ENCODE assay signal across 37 cellular contexts in the genomic region with DNA sequence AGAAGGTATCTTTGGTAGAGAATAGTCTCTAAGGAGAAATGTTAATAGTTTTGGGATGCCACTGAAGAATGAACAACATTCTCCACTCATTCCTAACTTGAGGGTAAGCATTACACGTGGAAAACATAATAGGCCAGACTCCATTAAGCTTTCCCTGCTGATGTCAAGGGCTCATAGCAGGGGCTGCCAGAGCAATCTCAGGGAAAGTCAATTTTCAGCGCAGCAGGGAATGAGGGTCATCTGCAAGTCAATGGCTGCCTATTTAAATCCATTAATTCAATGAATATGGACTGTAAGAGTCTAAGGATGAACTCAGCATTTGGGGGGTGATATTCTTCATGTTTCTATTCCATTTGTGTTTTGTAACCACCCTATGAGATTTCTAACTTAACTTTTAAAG.
"Had no signal": no experiment of that assay in that cellular context is flagged by ENCODE, and none has a peak within 500 bp of the region (broad histone marks: within the 10 kb centered on the region; RNA-seq: fewer than 3 reads in every experiment).

No MANE protein-coding gene starts in this region.

- H3K9me3 ChIP-seq: body of pancreas, gastrocnemius medialis had no signal

- FAIRE-seq: colon had no signal

- H3K27me3 ChIP-seq: adrenal gland, body of pancreas, esophagus muscularis mucosa, foreskin keratinocyte, gastrocnemius medialis, heart left ventricle had no signal

- H3K4me3 ChIP-seq: adrenal gland, body of pancreas, esophagus muscularis mucosa, gastrocnemius medialis, heart left ventricle had no signal

- H3K27me3 Mint-ChIP-seq: activated CD4-positive, alpha-beta T cell treated with anti-CD3 and anti-CD28 coated beads, Interleukin-2, amount 10 ng/mL, durations not matched to agents 24 days and 14 days; activated CD8-positive, alpha-beta memory T cell treated with anti-CD3 and anti-CD28 coated beads, Interleukin-2, amount 10 ng/mL, durations not matched to agents 7 days and 5 days; T-helper 17 cell had no signal

- H3K27ac Mint-ChIP-seq: activated CD4-positive, alpha-beta memory T cell treated with anti-CD3 and anti-CD28 coated beads for 36 hours; activated CD4-positive, alpha-beta T cell treated with anti-CD3 and anti-CD28 coated beads for 36 hours; activated CD4-positive, alpha-beta T cell treated with anti-CD3 and anti-CD28 coated beads, Interleukin-2, amount 10 ng/mL, durations not matched to agents 24 days and 14 days; activated CD8-positive, alpha-beta memory T cell treated with anti-CD3 and anti-CD28 coated beads, Interleukin-2, amount 10 ng/mL, durations not matched to agents 7 days and 5 days; activated CD8-positive, alpha-beta T cell treated with anti-CD3 and anti-CD28 coated beads, Interleukin-2, amount 10 ng/mL, durations not matched to agents 7 days and 5 days; activated naive CD4-positive, alpha-beta T cell treated with anti-CD3 and anti-CD28 coated beads for 36 hours; activated naive CD4-positive, alpha-beta T cell treated with anti-CD3 and anti-CD28 coated beads, Interleukin-2, amount 50 U/mL, for 24 hours; activated naive CD8-positive, alpha-beta T cell treated with anti-CD3 and anti-CD28 coated beads for 36 hours; activated naive CD8-positive, alpha-beta T cell treated with anti-CD3 and anti-CD28 coated beads, Interleukin-2, amount 50 U/mL, for 24 hours; activated T-helper 1 cell treated with anti-CD3 and anti-CD28 coated beads, Interleukin-12 subunit alpha, Interleukin-12 subunit beta, Interleukin-2, Interleukin-4 antibody, amounts not matched to agents 30 ng/mL and 10 ng/mL and 1 ng/mL, durations not matched to agents 14 hours and 24 hours and 36 hours; activated T-helper 2 cell treated with anti-CD3 and anti-CD28 coated beads, Interferon-gamma antibody, Interleukin-2, Interleukin-4, amounts not matched to agents 10 μg/mL and 5 μg/mL and 100 μg/mL, durations not matched to agents 14 hours and 24 hours and 36 hours; effector memory CD8-positive, alpha-beta T cell; T-helper 17 cell; T-helper 2 cell treated with Interferon-gamma antibody and Interleukin-4, amounts not matched to agents 5 μg/mL and 100 μg/mL, for 36 hours had no signal

- H3K4me1 Mint-ChIP-seq: activated CD4-positive, alpha-beta T cell treated with anti-CD3 and anti-CD28 coated beads for 36 hours; activated CD4-positive, alpha-beta T cell treated with anti-CD3 and anti-CD28 coated beads, Interleukin-2, amount 10 ng/mL, durations not matched to agents 24 days and 14 days; activated CD8-positive, alpha-beta memory T cell treated with anti-CD3 and anti-CD28 coated beads, Interleukin-2, amount 10 ng/mL, durations not matched to agents 7 days and 5 days; activated naive CD4-positive, alpha-beta T cell treated with anti-CD3 and anti-CD28 coated beads, Interleukin-2, amount 50 U/mL, for 24 hours; activated naive CD8-positive, alpha-beta T cell treated with anti-CD3 and anti-CD28 coated beads for 36 hours; activated naive CD8-positive, alpha-beta T cell treated with anti-CD3 and anti-CD28 coated beads, Interleukin-2, amount 50 U/mL, for 24 hours; T-helper 17 cell had no signal

- DNase-seq: activated CD4-positive, alpha-beta memory T cell treated with anti-CD3 and anti-CD28 coated beads for 36 hours; activated CD4-positive, alpha-beta T cell treated with anti-CD3 and anti-CD28 coated beads for 36 hours; activated CD4-positive, alpha-beta T cell treated with anti-CD3 and anti-CD28 coated beads, Interleukin-2, amount 10 ng/mL, durations not matched to agents 24 days and 14 days; activated CD4-positive, CD25-positive, alpha-beta regulatory T cell; activated CD4-positive, CD25-positive, alpha-beta regulatory T cell treated with anti-CD3 and anti-CD28 coated beads, Interleukin-2, amount 50 U/mL, for 72 hours; activated CD8-positive, alpha-beta memory T cell treated with anti-CD3 and anti-CD28 coated beads, Interleukin-2, amount 10 ng/mL, durations not matched to agents 7 days and 5 days; activated CD8-positive, alpha-beta memory T cell treated with anti-CD3 and anti-CD28 coated beads, Interleukin-2, amount 50 U/mL, for 4 hours; activated CD8-positive, alpha-beta T cell treated with anti-CD3 and anti-CD28 coated beads, Interleukin-2, amount 10 ng/mL, durations not matched to agents 7 days and 5 days; activated effector memory CD4-positive, alpha-beta T cell treated with anti-CD3 and anti-CD28 coated beads, Interleukin-2, amount 50 U/mL, for 16 hours; activated naive CD4-positive, alpha-beta T cell treated with anti-CD3 and anti-CD28 coated beads for 36 hours; activated naive CD8-positive, alpha-beta T cell treated with anti-CD3 and anti-CD28 coated beads for 36 hours; activated naive CD8-positive, alpha-beta T cell treated with anti-CD3 and anti-CD28 coated beads, Interleukin-2, amount 50 U/mL, for 24 hours; activated T-cell treated with anti-CD3 and anti-CD28 coated beads, Interleukin-2, amount 50 U/mL, for 1 hour; activated T-cell treated with anti-CD3 and anti-CD28 coated beads, Interleukin-2, amount 50 U/mL, for 48 hours; adrenal gland; amygdala; aorta; body of pancreas; caudate nucleus; cortex of kidney; dermis blood vessel endothelial cell; effector CD4-positive, alpha-beta T cell; effector memory CD8-positive, alpha-beta T cell; erythroblast; foreskin keratinocyte; gastrocnemius medialis; glutamatergic neuron; heart left ventricle; T-helper 17 cell; T1000; WERI-Rb-1 had no signal

- ATAC-seq: activated CD4-positive, alpha-beta T cell treated with anti-CD3 and anti-CD28 coated beads for 36 hours; activated CD8-positive, alpha-beta memory T cell treated with anti-CD3 and anti-CD28 coated beads, Interleukin-2, amount 10 ng/mL, durations not matched to agents 7 days and 5 days; activated CD8-positive, alpha-beta T cell treated with anti-CD3 and anti-CD28 coated beads, Interleukin-2, amount 10 ng/mL, durations not matched to agents 7 days and 5 days; activated naive CD8-positive, alpha-beta T cell treated with anti-CD3 and anti-CD28 coated beads, Interleukin-2, amount 50 U/mL, for 24 hours; body of pancreas; effector memory CD8-positive, alpha-beta T cell; foreskin keratinocyte; gastrocnemius medialis; heart left ventricle; T-helper 17 cell had no signal

- H3K36me3 Mint-ChIP-seq: activated CD4-positive, alpha-beta memory T cell treated with anti-CD3 and anti-CD28 coated beads for 36 hours; activated CD8-positive, alpha-beta memory T cell treated with anti-CD3 and anti-CD28 coated beads, Interleukin-2, amount 10 ng/mL, durations not matched to agents 7 days and 5 days; activated naive CD4-positive, alpha-beta T cell treated with anti-CD3 and anti-CD28 coated beads, Interleukin-2, amount 50 U/mL, for 24 hours; activated naive CD8-positive, alpha-beta T cell treated with anti-CD3 and anti-CD28 coated beads for 36 hours had no signal

- H3K4me3 Mint-ChIP-seq: activated CD4-positive, alpha-beta memory T cell treated with anti-CD3 and anti-CD28 coated beads for 36 hours; activated CD4-positive, alpha-beta T cell treated with anti-CD3 and anti-CD28 coated beads for 36 hours; activated CD4-positive, alpha-beta T cell treated with anti-CD3 and anti-CD28 coated beads, Interleukin-2, amount 10 ng/mL, durations not matched to agents 24 days and 14 days; activated CD8-positive, alpha-beta memory T cell treated with anti-CD3 and anti-CD28 coated beads, Interleukin-2, amount 10 ng/mL, durations not matched to agents 7 days and 5 days; activated CD8-positive, alpha-beta T cell treated with anti-CD3 and anti-CD28 coated beads, Interleukin-2, amount 10 ng/mL, durations not matched to agents 7 days and 5 days; activated naive CD4-positive, alpha-beta T cell treated with anti-CD3 and anti-CD28 coated beads for 36 hours; activated naive CD4-positive, alpha-beta T cell treated with anti-CD3 and anti-CD28 coated beads, Interleukin-2, amount 50 U/mL, for 24 hours; activated naive CD8-positive, alpha-beta T cell treated with anti-CD3 and anti-CD28 coated beads for 36 hours; activated naive CD8-positive, alpha-beta T cell treated with anti-CD3 and anti-CD28 coated beads, Interleukin-2, amount 50 U/mL, for 24 hours; activated T-helper 1 cell treated with anti-CD3 and anti-CD28 coated beads, Interleukin-12 subunit alpha, Interleukin-12 subunit beta, Interleukin-2, Interleukin-4 antibody, amounts not matched to agents 30 ng/mL and 10 ng/mL and 1 ng/mL, durations not matched to agents 14 hours and 24 hours and 36 hours; effector memory CD8-positive, alpha-beta T cell; T-helper 17 cell; T-helper 2 cell treated with Interferon-gamma antibody and Interleukin-4, amounts not matched to agents 5 μg/mL and 100 μg/mL, for 36 hours had no signal

- H3K27ac ChIP-seq: adrenal gland, body of pancreas, esophagus muscularis mucosa, foreskin keratinocyte, gastrocnemius medialis, heart left ventricle, WERI-Rb-1 had no signal

- H3K9me3 Mint-ChIP-seq: activated naive CD4-positive, alpha-beta T cell treated with anti-CD3 and anti-CD28 coated beads, Interleukin-2, amount 50 U/mL, for 24 hours had no signal

- H3K36me3 ChIP-seq: adrenal gland, esophagus muscularis mucosa, gastrocnemius medialis, heart left ventricle, WERI-Rb-1 had no signal

- H3K4me1 ChIP-seq: adrenal gland, body of pancreas, esophagus muscularis mucosa, foreskin keratinocyte, gastrocnemius medialis, heart left ventricle had no signal
